ENCODE assay signal across 15 cellular contexts in the genomic region with DNA sequence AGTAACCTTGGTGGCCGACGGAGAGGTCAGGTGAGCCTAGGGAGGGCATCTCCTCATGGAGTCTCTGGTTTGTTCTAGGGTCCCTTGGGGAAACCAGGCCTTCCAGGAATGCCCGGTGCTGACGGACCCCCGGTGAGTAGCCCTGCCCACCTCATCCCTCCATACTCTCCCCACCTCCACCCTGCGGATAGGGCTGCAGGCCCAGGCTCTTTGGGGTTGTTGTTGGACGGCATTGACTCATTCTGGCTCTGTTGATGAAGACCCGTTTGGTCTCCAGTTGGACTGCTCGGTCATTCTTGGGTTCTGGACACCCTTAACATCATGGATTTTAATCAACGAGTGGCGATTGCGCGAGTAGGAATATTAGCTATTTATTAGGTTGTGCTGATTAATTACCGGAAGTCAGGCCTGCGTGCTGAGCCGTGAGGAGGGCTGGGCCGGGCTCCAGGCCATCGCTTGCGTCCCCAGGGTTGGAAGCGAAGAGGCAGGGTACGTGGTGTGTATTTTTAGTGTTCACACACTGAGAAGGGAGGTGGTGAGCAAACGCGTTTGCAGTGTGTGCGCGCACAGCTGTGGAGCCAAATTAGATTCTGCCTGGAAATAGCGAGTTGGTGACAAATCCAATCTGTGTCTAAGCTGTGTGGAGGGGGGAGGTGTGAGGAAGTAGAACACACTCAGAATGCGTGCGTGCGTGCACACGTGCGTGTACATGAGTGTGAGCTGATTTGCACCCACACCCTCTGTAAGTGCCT.
DNase-seq lines count a peak whose midpoint lies in the region; ATAC-seq and TF ChIP-seq lines count a peak whose summit lies in the region.
"Had no signal": no experiment of that assay in that cellular context is flagged by ENCODE, and none has a peak within 500 bp of the region (broad histone marks: within the 10 kb centered on the region; RNA-seq: fewer than 3 reads in every experiment).

No MANE protein-coding gene starts in this region.

- TF ChIP-seq POLR2A in IMR-90 (IDR thresholded peaks at IDR 0.05; ENCODE audit: low read depth, low read length), result no peak

- H4K91ac ChIP-seq in IMR-90 (ENCODE audit: insufficient read depth, low read depth, low read length) (no peak overlapping the region), mesenchymal stem cell (ENCODE audit: low read length) (no peak overlapping the region)

- H3K27ac ChIP-seq in IMR-90 (ENCODE audit: insufficient read depth, low read length), result no peak overlapping the region
- no peak overlapping the region for H3K27ac ChIP-seq in endodermal cell (ENCODE audit: low read depth, low read length)
- no peak overlapping the region for H3K27ac ChIP-seq in mesenchymal stem cell (ENCODE audit: low read length, poor library complexity, severe bottlenecking)
- peak overlapping the region; percentile 18 for H3K27ac ChIP-seq in temporal lobe (ENCODE audit: low read depth, low read length)
- no peak overlapping the region for H3K27ac ChIP-seq in SJCRH30
- H3K27ac ChIP-seq: cardiac muscle cell had no signal

- DNase-seq in IMR-90, result no peak
- no peak for DNase-seq in endodermal cell
- DNase-seq in mesenchymal stem cell, result no peak
- no peak for DNase-seq in KG1 (lab: John Stamatoyannopoulos, UW)
- DNase-seq in SJCRH30, result no peak
- DNase-seq: activated CD8-positive, alpha-beta T cell treated with anti-CD3 and anti-CD28 coated beads for 36 hours; activated effector memory CD4-positive, alpha-beta T cell treated with anti-CD3 and anti-CD28 coated beads, Interleukin-2, amount 50 U/mL, for 16 hours; CD8-positive, alpha-beta memory T cell; NCI-H2029 treated with DMSO at 0.1 percent for 48 hours; NCI-H748 treated with DMSO at 0.1 percent for 48 hours had no signal

- peak overlapping the region; percentile 34 for H2BK5ac ChIP-seq in IMR-90 (ENCODE audit: low read depth, low read length, poor library complexity, severe bottlenecking)
- H2BK5ac ChIP-seq in mesenchymal stem cell (ENCODE audit: low read depth, low read length, poor library complexity, severe bottlenecking), result no peak overlapping the region

- H2BK20ac ChIP-seq in IMR-90 (ENCODE audit: low read depth, low read length), result no peak overlapping the region

- ATAC-seq in IMR-90 (ENCODE audit: low read depth) (no peak), HG02852 (IDR thresholded peaks at IDR 0.05; ENCODE audit: unreplicated experiment) (no peak)
- ATAC-seq: activated CD8-positive, alpha-beta T cell treated with anti-CD3 and anti-CD28 coated beads for 36 hours had no signal

- H3K4me1 Mint-ChIP-seq in endodermal cell, result no peaks in the 10 kb centered on the region
- H3K4me1 Mint-ChIP-seq: CD8-positive, alpha-beta memory T cell; memory B cell had no signal

- H2AK9ac ChIP-seq in IMR-90 (replicated peaks; ENCODE audit: low read depth, low read length, poor library complexity), result no peak overlapping the region

- H3K18ac ChIP-seq in IMR-90 (ENCODE audit: low read depth, low read length) (no peak overlapping the region), mesenchymal stem cell (ENCODE audit: low read depth in 1 of 2, low read length in 2 of 2) (no peak overlapping the region)

- H3K27ac Mint-ChIP-seq in endodermal cell, result peak overlapping the region; percentile 10
- H3K27ac Mint-ChIP-seq: activated CD8-positive, alpha-beta T cell treated with anti-CD3 and anti-CD28 coated beads for 36 hours; memory B cell; progenitor cell of endocrine pancreas had no signal

- H3K79me1 ChIP-seq in IMR-90 (ENCODE audit: low read depth in 1 of 2, low read length in 2 of 2) (peaks cover 7 to 76% of the 10 kb centered on the region in 2 experiments; a peak in 3 of 4 replicates), mesenchymal stem cell (replicated peaks; ENCODE audit: low read length, poor library complexity, severe bottlenecking) (peaks cover 13% of the 10 kb centered on the region)

- no peak overlapping the region for H3K4me3 Mint-ChIP-seq in endodermal cell
- H3K4me3 Mint-ChIP-seq: activated CD8-positive, alpha-beta T cell treated with anti-CD3 and anti-CD28 coated beads for 36 hours; memory B cell had no signal

- H3K9ac ChIP-seq in IMR-90 (ENCODE audit: low read depth, low read length), result no peak overlapping the region
- H3K9ac ChIP-seq in endodermal cell (ENCODE audit: extremely low read depth, low read length, poor library complexity, severe bottlenecking), result no peak overlapping the region
- peak overlapping the region; percentile 77 for H3K9ac ChIP-seq in mesenchymal stem cell (ENCODE audit: low read length)

- peaks cover 32% of the 10 kb centered on the region for H4K20me1 ChIP-seq in IMR-90 (ENCODE audit: insufficient read depth, low read length)

- BruUV-seq in IMR-90 (replicated peaks; lab: Mats Ljungman, UMichigan), result no TSS peak

- POLR2A ChIA-PET in IMR-90 (lab: Charles Lee; ENCODE audit: unreplicated experiment), result no interaction called here

- H3K4me3 ChIP-seq in IMR-90 (ENCODE audit: insufficient read depth, low read depth, low read length) (no peak overlapping the region), endodermal cell (ENCODE audit: low read length) (no peak overlapping the region), mesenchymal stem cell (ENCODE audit: insufficient read depth in 1 of 2, low read depth in 1 of 2, low read length in 2 of 2) (no peak overlapping the region), SJCRH30 (no peak overlapping the region)
- H3K4me3 ChIP-seq: cardiac muscle cell had no signal

- no peak overlapping the region; the same call in 2 of the 3 replicates for H2BK15ac ChIP-seq in IMR-90 (ENCODE audit: low read depth, low read length)
- no peak overlapping the region for H2BK15ac ChIP-seq in mesenchymal stem cell (ENCODE audit: low read depth, poor library complexity, severe bottlenecking)

- no peak for TF ChIP-seq RAD21 in IMR-90 (IDR thresholded peaks at IDR 0.05; ENCODE audit: low read length)

- H3K4me1 ChIP-seq in IMR-90 (ENCODE audit: control insufficient read depth, insufficient read depth, low read length), result no peaks in the 10 kb centered on the region
- no peaks in the 10 kb centered on the region for H3K4me1 ChIP-seq in endodermal cell (ENCODE audit: control insufficient read depth, insufficient read depth, low read length)
- no peaks in the 10 kb centered on the region for H3K4me1 ChIP-seq in mesenchymal stem cell (ENCODE audit: control insufficient read depth, insufficient read depth, low read depth, low read length)
- H3K4me1 ChIP-seq in SJCRH30, result no peaks in the 10 kb centered on the region; the same call in 1 of the 2 replicates

- intact Hi-C loops in IMR-90 (cut with micrococcal nuclease), result no loop called here

- H3K14ac ChIP-seq in IMR-90 (replicated peaks; ENCODE audit: low read depth, low read length) (no peak overlapping the region), mesenchymal stem cell (ENCODE audit: low read length in 2 of 2) (no peak overlapping the region)

- peaks cover 9% of the 10 kb centered on the region for H3K9me1 ChIP-seq in IMR-90 (ENCODE audit: insufficient read depth, low read length)

- H2BK12ac ChIP-seq in mesenchymal stem cell (ENCODE audit: low read length in 2 of 2), result no peak overlapping the region

- H3K4ac ChIP-seq in IMR-90 (ENCODE audit: low read depth, low read length), result no peak overlapping the region; the same call in 1 of the 2 replicates
- H3K4ac ChIP-seq in mesenchymal stem cell (ENCODE audit: low read depth in 1 of 2, low read length in 2 of 2), result no peak overlapping the region

- dilution Hi-C loops in IMR-90 (cut with HindIII; ENCODE audit: low sequenced_read_pairs, unreplicated experiment), result no loop called here

- H2AK5ac ChIP-seq in IMR-90 (ENCODE audit: low read depth, low read length) (no peak overlapping the region), mesenchymal stem cell (ENCODE audit: low read length, severe bottlenecking) (no peak overlapping the region)

- H2AFZ ChIP-seq in IMR-90 (replicated peaks; ENCODE audit: low read length, poor library complexity), result no peak overlapping the region
- H2AFZ ChIP-seq in mesenchymal stem cell (ENCODE audit: low read depth, low read length), result no peak overlapping the region

- no peaks in the 10 kb centered on the region for H3K9me3 Mint-ChIP-seq in endodermal cell
- H3K9me3 Mint-ChIP-seq: activated CD8-positive, alpha-beta T cell treated with anti-CD3 and anti-CD28 coated beads for 36 hours; CD8-positive, alpha-beta memory T cell; memory B cell had no signal

- in situ Hi-C loops in IMR-90 (cut with MboI; ENCODE audit: low sequenced_read_pairs), result no loop called here

- H3K9me3 ChIP-seq in IMR-90 (ENCODE audit: control insufficient read depth, insufficient read depth, low read length) (no peaks in the 10 kb centered on the region), endodermal cell (ENCODE audit: control insufficient read depth, low read length) (no peaks in the 10 kb centered on the region), mesenchymal stem cell (ENCODE audit: control insufficient read depth, low read length) (no peaks in the 10 kb centered on the region), SJCRH30 (replicated peaks) (no peaks in the 10 kb centered on the region)

- no peak overlapping the region for H3K23ac ChIP-seq in IMR-90 (ENCODE audit: low read depth, low read length)
- no peak overlapping the region for H3K23ac ChIP-seq in mesenchymal stem cell (ENCODE audit: low read length in 2 of 2)

- no peak for TF ChIP-seq CTCF in IMR-90 (conservative IDR thresholded peaks at IDR 0.05; ENCODE audit: low read depth, low read length)
- TF ChIP-seq CTCF in endodermal cell (conservative IDR thresholded peaks at IDR 0.05), result no peak

- H3K27me3 ChIP-seq in IMR-90 (ENCODE audit: control insufficient read depth, insufficient read depth, low read length) (no peaks in the 10 kb centered on the region), endodermal cell (ENCODE audit: control insufficient read depth, insufficient read depth, low read length, poor library complexity, severe bottlenecking) (no peaks in the 10 kb centered on the region), mesenchymal stem cell (ENCODE audit: control insufficient read depth in 1 of 2, insufficient read depth in 1 of 2, low read length in 2 of 2) (no peaks in the 10 kb centered on the region), SJCRH30 (no peaks in the 10 kb centered on the region)
- H3K27me3 ChIP-seq: cardiac muscle cell had no signal

- WGBS in IMR-90 (ENCODE audit: extremely low coverage in 2 of 2, insufficient read length in 1 of 2), 2 experiments, result 76% methylated on average over 7 of the region's 31 CpGs; no CpG with 5 or more reads in 1 of the 2 experiments
- WGBS in endodermal cell (ENCODE audit: insufficient coverage in 1 of 2, insufficient read length in 1 of 2), 2 experiments, result 93% methylated on average over 18 to 31 of the region's 31 CpGs
- WGBS in mesenchymal stem cell, result 96% methylated on average over 30 of the region's 31 CpGs

- peaks cover 15% of the 10 kb centered on the region for H3K36me3 Mint-ChIP-seq in endodermal cell (ENCODE audit: low read depth)
- H3K36me3 Mint-ChIP-seq: CD8-positive, alpha-beta memory T cell; memory B cell had no signal

- H2BK120ac ChIP-seq in IMR-90 (ENCODE audit: low read depth, low read length) (no peak overlapping the region), mesenchymal stem cell (ENCODE audit: low read depth, low read length) (no peak overlapping the region)

- H4K5ac ChIP-seq in IMR-90 (ENCODE audit: low read depth, low read length), result no peak overlapping the region

- H3K36me3 ChIP-seq in IMR-90 (ENCODE audit: control insufficient read depth, insufficient read depth, low read length), result peaks cover 87% of the 10 kb centered on the region
- H3K36me3 ChIP-seq in endodermal cell (ENCODE audit: control insufficient read depth, insufficient read depth, low read length), result peaks cover 14% of the 10 kb centered on the region
- H3K36me3 ChIP-seq in mesenchymal stem cell (ENCODE audit: control insufficient read depth in 1 of 2, insufficient read depth in 2 of 2, low read depth in 1 of 2, low read length in 2 of 2), result peaks cover 82 to 83% of the 10 kb centered on the region in 2 experiments
- no peaks in the 10 kb centered on the region for H3K36me3 ChIP-seq in SJCRH30
- H3K36me3 ChIP-seq: cardiac muscle cell had no signal

- CTCF ChIA-PET in IMR-90 (lab: Yijun Ruan, JAX), result no interaction called here

- H3K4me2 ChIP-seq in IMR-90 (ENCODE audit: low read depth, low read length), result no peak overlapping the region
- no peak overlapping the region for H3K4me2 ChIP-seq in mesenchymal stem cell (ENCODE audit: low read length, poor library complexity, severe bottlenecking)

- H3K27me3 Mint-ChIP-seq in endodermal cell (ENCODE audit: insufficient read depth), result no peaks in the 10 kb centered on the region
- H3K27me3 Mint-ChIP-seq: progenitor cell of endocrine pancreas had no signal

- H4K8ac ChIP-seq in IMR-90 (ENCODE audit: low read depth in 2 of 2, low read length in 2 of 2) (no peak overlapping the region), mesenchymal stem cell (ENCODE audit: low read length) (no peak overlapping the region)

- no peak overlapping the region for H3K56ac ChIP-seq in IMR-90 (ENCODE audit: extremely low read depth, insufficient read depth, low read length)
